In the genomic region with DNA sequence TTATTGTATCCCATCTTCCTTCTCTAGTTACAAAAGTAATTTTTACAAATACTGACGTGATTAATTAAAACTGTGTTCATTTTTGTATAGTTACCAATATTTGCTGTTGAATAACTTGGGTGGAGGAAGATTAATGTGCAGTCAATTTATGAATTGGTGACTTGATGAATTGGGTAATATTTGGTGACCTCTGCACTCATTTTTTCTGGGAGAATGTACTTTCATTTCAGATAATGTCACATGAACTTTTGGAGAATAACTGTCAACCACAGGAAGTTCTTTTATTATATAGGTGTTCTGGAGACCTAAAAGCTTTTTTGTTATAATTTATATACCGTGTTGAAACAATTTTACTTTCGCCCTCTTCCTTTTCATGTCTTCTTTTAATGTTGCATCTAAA, we compare ENCODE assay signal across 23 cellular contexts. TPM values are rescaled to one million over a fixed set of nuclear protein-coding genes. Genes with fewer than 3 reads are reported as not detected.
DNase-seq lines count a peak whose midpoint lies in the region; ATAC-seq and FAIRE-seq lines count a peak whose summit lies in the region.
"Had no signal": no experiment of that assay in that cellular context is flagged by ENCODE, and none has a peak within 500 bp of the region (broad histone marks: within the 10 kb centered on the region; RNA-seq: fewer than 3 reads in every experiment).

No MANE protein-coding gene starts in this region.

- peaks cover 0 to 1% of the 10 kb centered on the region in 2 donors for H3K36me3 ChIP-seq in small intestine (ENCODE audit: control insufficient read depth in 2 of 2, insufficient read depth in 2 of 2, low read length in 2 of 2)

- CTCF ChIA-PET in activated CD8-positive, alpha-beta memory T cell treated with anti-CD3 and anti-CD28 coated beads, Interleukin-2, amount 10 ng/mL, durations not matched to agents 7 days and 5 days (lab: Charles Lee), result no interaction called here

- no peak overlapping the region for H3K4me3 Mint-ChIP-seq in activated CD8-positive, alpha-beta memory T cell treated with anti-CD3 and anti-CD28 coated beads, Interleukin-2, amount 10 ng/mL, durations not matched to agents 7 days and 5 days
- peak overlapping the region in 4 of 5 donors; percentile 34 to 59 (median 40) for H3K4me3 Mint-ChIP-seq in immature natural killer cell
- H3K4me3 Mint-ChIP-seq: CD4-positive, alpha-beta T cell; H9 had no signal

- H3K27ac ChIP-seq in small intestine (ENCODE audit: low read depth in 1 of 2, low read length in 1 of 2), result no peak overlapping the region
- H3K27ac ChIP-seq: HL-60, SK-N-MC had no signal

- peak; percentile 20 for ATAC-seq in activated CD8-positive, alpha-beta memory T cell treated with anti-CD3 and anti-CD28 coated beads, Interleukin-2, amount 10 ng/mL, durations not matched to agents 7 days and 5 days
- no peak for ATAC-seq in left ventricle myocardium superior
- ATAC-seq in HG02798 (IDR thresholded peaks at IDR 0.05; ENCODE audit: poor library complexity, unreplicated experiment), result no peak

- no peak for FAIRE-seq in small intestine (lab: Jason Lieb, UNC)
- FAIRE-seq: G401.6, HTR-8/SVneo had no signal

- no peaks in the 10 kb centered on the region for H3K9me3 Mint-ChIP-seq in activated CD8-positive, alpha-beta memory T cell treated with anti-CD3 and anti-CD28 coated beads, Interleukin-2, amount 10 ng/mL, durations not matched to agents 7 days and 5 days (ENCODE audit: low read depth)
- no peaks in the 10 kb centered on the region for H3K9me3 Mint-ChIP-seq in immature natural killer cell

- intact Hi-C loops in left ventricle myocardium superior (cut with micrococcal nuclease), result no loop called here

- no peaks in the 10 kb centered on the region for H3K4me1 ChIP-seq in small intestine (ENCODE audit: control insufficient read depth in 2 of 2, insufficient read depth in 1 of 2, low read depth in 1 of 2, low read length in 1 of 2)
- H3K4me1 ChIP-seq: BE2C had no signal

- H3K27me3 Mint-ChIP-seq in activated CD8-positive, alpha-beta memory T cell treated with anti-CD3 and anti-CD28 coated beads, Interleukin-2, amount 10 ng/mL, durations not matched to agents 7 days and 5 days, result no peaks in the 10 kb centered on the region
- no peaks in the 10 kb centered on the region for H3K27me3 Mint-ChIP-seq in immature natural killer cell (ENCODE audit: low read depth in 3 of 3)
- H3K27me3 Mint-ChIP-seq: CD4-positive, alpha-beta T cell had no signal

- peak overlapping the region; percentile 50 for H3K27ac Mint-ChIP-seq in activated CD8-positive, alpha-beta memory T cell treated with anti-CD3 and anti-CD28 coated beads, Interleukin-2, amount 10 ng/mL, durations not matched to agents 7 days and 5 days
- peak overlapping the region in 4 of 6 donors; percentile 9 to 80 (median 34) for H3K27ac Mint-ChIP-seq in immature natural killer cell
- H3K27ac Mint-ChIP-seq: CD4-positive, alpha-beta T cell had no signal

- no peak for DNase-seq in activated CD8-positive, alpha-beta memory T cell treated with anti-CD3 and anti-CD28 coated beads, Interleukin-2, amount 10 ng/mL, durations not matched to agents 7 days and 5 days
- DNase-seq in activated CD8-positive, alpha-beta memory T cell treated with anti-CD3 and anti-CD28 coated beads, Interleukin-2, amount 50 U/mL, for 4 hours, result no peak
- DNase-seq in OCI-M1 (lab: John Stamatoyannopoulos, UW) (peak; percentile 28), immature natural killer cell (peak in 1 of 3 donors; percentile 1), small intestine (peak; percentile 25), NCI-H526 treated with DMSO at 0.1 percent for 48 hours (lab: John Stamatoyannopoulos, UW) (no peak), left ventricle myocardium superior (no peak)
- DNase-seq: BE2C; CD4-positive, alpha-beta T cell; DMS79 treated with DMSO at 0.1 percent for 48 hours; H9; IMR-90; Kasumi-1; NCI-H1105; NCI-H2081; NCI-H2171 treated with DMSO at 0.1 percent for 48 hours; NCI-H446; Right ventricle myocardium superior had no signal

- no peak overlapping the region for H3K4me3 ChIP-seq in small intestine (ENCODE audit: low read depth in 1 of 2, low read length in 2 of 2)
- H3K4me3 ChIP-seq: SK-N-MC had no signal

- peaks cover 16% of the 10 kb centered on the region for H3K4me1 Mint-ChIP-seq in activated CD8-positive, alpha-beta memory T cell treated with anti-CD3 and anti-CD28 coated beads, Interleukin-2, amount 10 ng/mL, durations not matched to agents 7 days and 5 days
- peaks cover 19% of the 10 kb centered on the region in 2 donors for H3K4me1 Mint-ChIP-seq in immature natural killer cell
- H3K4me1 Mint-ChIP-seq: H9 had no signal

- H3K9me3 ChIP-seq in small intestine (ENCODE audit: control insufficient read depth, low read depth), result no peaks in the 10 kb centered on the region
- H3K9me3 ChIP-seq: BE2C had no signal

- H3K27me3 ChIP-seq in small intestine (ENCODE audit: control insufficient read depth in 2 of 2, insufficient read depth in 2 of 2, low read length in 2 of 2), result no peaks in the 10 kb centered on the region
- H3K27me3 ChIP-seq: BE2C had no signal

- H3K36me3 Mint-ChIP-seq in activated CD8-positive, alpha-beta memory T cell treated with anti-CD3 and anti-CD28 coated beads, Interleukin-2, amount 10 ng/mL, durations not matched to agents 7 days and 5 days, result peaks cover 14% of the 10 kb centered on the region
- peaks cover 0 to 11% (median 0%) of the 10 kb centered on the region in 3 donors for H3K36me3 Mint-ChIP-seq in immature natural killer cell

- WGBS in small intestine, 3 donors, result 38 to 67% (median 57%) methylated on average over 3 of the region's 3 CpGs

RNA-seq across cellular contexts. Expression of a gene that starts 26.4 kb away (rescaled TPM):
- total RNA-seq in activated CD8-positive, alpha-beta memory T cell treated with anti-CD3 and anti-CD28 coated beads, Interleukin-2, amount 10 ng/mL, durations not matched to agents 7 days and 5 days, result 10 to 100 TPM; 11.8 to 16.4 TPM
- polyA plus RNA-seq in immature natural killer cell (1 to 10 TPM in 2 of 3 donors, under 1 TPM in 1; 0.52 to 3.8 (median 1.5) TPM), small intestine (1 to 10 TPM in 2 of 3 donors, under 1 TPM in 1; 0.67 to 4.1 (median 1.4) TPM)
- total RNA-seq in left ventricle myocardium superior, result 8.8 TPM

Comparison
In these comparisons a context has a peak if more than half of its experiments do, and no peak if none do; other contexts are left out.
1. DNase-seq: peak in OCI-M1 (single experiment) and small intestine (single experiment); none in activated CD8-positive, alpha-beta memory T cell treated with anti-CD3 and anti-CD28 coated beads, Interleukin-2, amount 10 ng/mL, durations not matched to agents 7 days and 5 days (single experiment), activated CD8-positive, alpha-beta memory T cell treated with anti-CD3 and anti-CD28 coated beads, Interleukin-2, amount 50 U/mL, for 4 hours (single experiment), NCI-H526 treated with DMSO at 0.1 percent for 48 hours (single experiment) and left ventricle myocardium superior (single experiment).